23 cellular contexts compared by ENCODE assay signal in genomic region chr1:160631983-160632625, GRCh38. TPM values are rescaled to one million over a fixed set of nuclear protein-coding genes. Genes with fewer than 3 reads are reported as not detected.
DNase-seq lines count a peak whose midpoint lies in the region; ATAC-seq, FAIRE-seq and TF ChIP-seq lines count a peak whose summit lies in the region.
"Had no signal": no experiment of that assay in that cellular context is flagged by ENCODE, and none has a peak within 500 bp of the region (broad histone marks: within the 10 kb centered on the region; RNA-seq: fewer than 3 reads in every experiment).

No MANE protein-coding gene starts in this region.

- no peak for FAIRE-seq in GM12878 (lab: Jason Lieb, UNC)

- no peak overlapping the region for H3K4me2 ChIP-seq in GM12878 (ENCODE audit: control insufficient read depth, insufficient read depth)

- H3K27ac Mint-ChIP-seq in T-helper 1 cell treated with Interleukin-12 subunit alpha and Interleukin-12 subunit beta and Interleukin-4 antibody, amounts not matched to agents 30 μg/mL and 1 μg/mL, for 36 hours = peak overlapping the region; percentile 99
- peak overlapping the region; percentile 97 for H3K27ac Mint-ChIP-seq in CD4-positive, alpha-beta T cell

- in situ Hi-C loops in GM12878 (cut with MboI) = no loop called here

- peak overlapping the region; percentile 64 for H3K27ac ChIP-seq in CD4-positive, alpha-beta T cell (ENCODE audit: low read depth, low read length)
- H3K27ac ChIP-seq in Peyer's patch (peak overlapping the region in 3 of 4 donors; percentile 15 to 31 (median 22)), GM12878 (ENCODE audit: control insufficient read depth, insufficient read depth) (no peak overlapping the region)
- H3K27ac ChIP-seq: 22Rv1, dorsolateral prefrontal cortex, HL-60, neutrophil, tibial nerve had no signal

- intact Hi-C loops in CD4-positive, alpha-beta T cell (cut with DNase I, micrococcal nuclease) = no loop called here
- intact Hi-C loops in GM12878 (cut with micrococcal nuclease; ENCODE audit: unreplicated experiment) = no loop called here

- H3K27me3 Mint-ChIP-seq in T-helper 1 cell treated with Interleukin-12 subunit alpha and Interleukin-12 subunit beta and Interleukin-4 antibody, amounts not matched to agents 30 μg/mL and 1 μg/mL, for 36 hours (ENCODE audit: low read depth) = no peaks in the 10 kb centered on the region
- H3K27me3 Mint-ChIP-seq in CD4-positive, alpha-beta T cell = no peaks in the 10 kb centered on the region

- DNase-seq in T-helper 1 cell (no peak), Peyer's patch (no peak), GM12878 (ENCODE audit: low read depth, low spot score) (no peak), 8988T (no peak), amniotic stem cell (lab: John Stamatoyannopoulos, UW) (no peak), foreskin melanocyte (no peak)
- no peak for DNase-seq in CD4-positive, alpha-beta T cell
- DNase-seq: BE2C; DMS53; dorsolateral prefrontal cortex; erythroblast; NCI-H2029; NCI-H446 treated with DMSO at 0.1 percent for 48 hours; NK-92 treated with Interleukin-12 subunit alpha and Interleukin-12 subunit beta, amount 100 ng/mL, for 24 hours; retina had no signal

- TF ChIP-seq EP300 in GM12878 (IDR thresholded peaks at IDR 0.05; ENCODE audit: borderline replicate concordance in 1 of 2, control insufficient read depth in 1 of 2, low read depth in 2 of 2, low read length in 2 of 2) = no peak

- no TSS peak for BruUV-seq in GM12878 (replicated peaks; lab: Mats Ljungman, UMichigan)

- TF ChIP-seq CTCF in CD4-positive, alpha-beta T cell (IDR thresholded peaks at IDR 0.05) = no peak
- TF ChIP-seq CTCF in Peyer's patch (IDR thresholded peaks at IDR 0.05) = no peak
- TF ChIP-seq CTCF in GM12878 (IDR thresholded peaks at IDR 0.05 in 2 of 3, conservative IDR thresholded peaks at IDR 0.05 in 1 of 3; ENCODE audit: control insufficient read depth in 2 of 3, extremely low read depth in 1 of 3, insufficient read depth in 1 of 3, low read depth in 3 of 3, low read length in 3 of 3) = no peak

- WGBS in GM12878 (ENCODE audit: insufficient coverage, insufficient replicate concordance, low lambda C conversion rate, missing lambda C conversion rate) = 89% methylated on average over 6 of the region's 6 CpGs

- ATAC-seq in CD4-positive, alpha-beta T cell (ENCODE audit: poor library complexity) = no peak
- no peak for ATAC-seq in GM12878
- ATAC-seq: SK-N-SH treated with all-trans-retinoic acid at 6 μM for 48 hours had no signal

- POLR2A ChIA-PET in CD4-positive, alpha-beta T cell (lab: Charles Lee) = interaction anchor here (1.1 to 2.6 kb wide), 6 partner anchors 10 to 43 kb away, joined by 3 to 14 read pairs (median 6); partner anchors contain the start of gene SLAMF1
- POLR2A ChIA-PET in GM12878 (lab: Charles Lee) = interaction anchor here (0.8 to 5.9 kb wide), 5 partner anchors 11 to 40 kb away, joined by 3 to 42 read pairs (median 3); partner anchors contain the start of gene SLAMF1

- H3K9me3 ChIP-seq in CD4-positive, alpha-beta T cell (ENCODE audit: control insufficient read depth, low read length) = no peaks in the 10 kb centered on the region
- no peaks in the 10 kb centered on the region for H3K9me3 ChIP-seq in Peyer's patch
- no peaks in the 10 kb centered on the region for H3K9me3 ChIP-seq in GM12878 (replicated peaks; ENCODE audit: control insufficient read depth, insufficient read depth, low read length)
- H3K9me3 ChIP-seq: BE2C, HAP-1, neutrophil, tibial nerve had no signal

- H2AFZ ChIP-seq in GM12878 (ENCODE audit: control insufficient read depth, low read depth, low read length) = no peak overlapping the region

- no peaks in the 10 kb centered on the region for H3K27me3 ChIP-seq in CD4-positive, alpha-beta T cell (ENCODE audit: control insufficient read depth, insufficient read depth, low read length)
- H3K27me3 ChIP-seq in Peyer's patch = no peaks in the 10 kb centered on the region
- no peaks in the 10 kb centered on the region for H3K27me3 ChIP-seq in GM12878 (replicated peaks in 1 of 2; ENCODE audit: control insufficient read depth in 2 of 2, insufficient read depth in 2 of 2, low read length in 1 of 2)
- H3K27me3 ChIP-seq: BE2C, neutrophil, tibial nerve had no signal

- no peak for TF ChIP-seq POLR2A in Peyer's patch (IDR thresholded peaks at IDR 0.05)
- peak; percentile 62; the same call in 1 of the 2 replicates for TF ChIP-seq POLR2A in GM12878 (IDR thresholded peaks at IDR 0.05; ENCODE audit: low read depth, low read length)

- TF ChIP-seq RAD21 in GM12878 (IDR thresholded peaks at IDR 0.05; ENCODE audit: insufficient read depth, low read depth, low read length) = no peak

- peaks cover 85% of the 10 kb centered on the region for H3K4me1 Mint-ChIP-seq in T-helper 1 cell treated with Interleukin-12 subunit alpha and Interleukin-12 subunit beta and Interleukin-4 antibody, amounts not matched to agents 30 μg/mL and 1 μg/mL, for 36 hours (ENCODE audit: low read depth)
- H3K4me1 Mint-ChIP-seq in CD4-positive, alpha-beta T cell (ENCODE audit: low read depth) = peaks cover 97% of the 10 kb centered on the region

- H3K4me1 ChIP-seq in Peyer's patch = no peaks in the 10 kb centered on the region
- H3K4me1 ChIP-seq in GM12878 (ENCODE audit: control insufficient read depth, insufficient read depth, low read length) = peaks cover 54% of the 10 kb centered on the region
- H3K4me1 ChIP-seq: BE2C had no signal

- H3K4me3 ChIP-seq in Peyer's patch (no peak overlapping the region), GM12878 (no peak overlapping the region)
- H3K4me3 ChIP-seq: dorsolateral prefrontal cortex, HAP-1, tibial nerve had no signal

- no peak overlapping the region for H3K9ac ChIP-seq in GM12878 (ENCODE audit: control insufficient read depth, insufficient read depth, low read length)

- H3K36me3 ChIP-seq in Peyer's patch = no peaks in the 10 kb centered on the region
- H3K36me3 ChIP-seq in GM12878 (ENCODE audit: control insufficient read depth in 2 of 2, insufficient read depth in 2 of 2, low read length in 1 of 2) = peaks cover 27 to 45% of the 10 kb centered on the region in 2 experiments
- H3K36me3 ChIP-seq: BE2C, HAP-1, neutrophil, tibial nerve had no signal

- RAD21 ChIA-PET in GM12878 (lab: Charles Lee; ENCODE audit: unreplicated experiment) = interaction anchor here (0.7 to 15.7 kb wide), 6 partner anchors 8 to 43 kb away, joined by 3 to 194 read pairs (median 4); partner anchors contain the start of gene SLAMF1

- H4K20me1 ChIP-seq in GM12878 (ENCODE audit: control insufficient read depth, insufficient read depth) = no peaks in the 10 kb centered on the region

- CTCF ChIA-PET in CD4-positive, alpha-beta T cell (lab: Charles Lee) = interaction anchor here (1.0 to 2.2 kb wide), 3 partner anchors 13 to 43 kb away, joined by 4 to 9 read pairs (median 4); no protein-coding TSS in a partner anchor
- CTCF ChIA-PET in GM12878 (lab: Yijun Ruan, JAX) = interaction anchor here (0.7 to 1.4 kb wide), 5 partner anchors 8 to 43 kb away, joined by 3 to 9 read pairs (median 6); no protein-coding TSS in a partner anchor

- peaks cover 59% of the 10 kb centered on the region for H3K79me2 ChIP-seq in GM12878 (ENCODE audit: control insufficient read depth, insufficient read depth, low read length)

- peak overlapping the region; percentile 72 for H3K4me3 Mint-ChIP-seq in T-helper 1 cell treated with Interleukin-12 subunit alpha and Interleukin-12 subunit beta and Interleukin-4 antibody, amounts not matched to agents 30 μg/mL and 1 μg/mL, for 36 hours
- peak overlapping the region; percentile 17 for H3K4me3 Mint-ChIP-seq in CD4-positive, alpha-beta T cell

- SMC1A ChIA-PET in GM12878 (lab: Charles Lee; ENCODE audit: uncharacterized antibody, unreplicated experiment) = interaction anchor here (0.7 to 17.6 kb wide), 10 partner anchors 8 to 42 kb away, joined by 3 to 259 read pairs (median 4); partner anchors contain the start of gene SLAMF1

- H3K36me3 Mint-ChIP-seq in T-helper 1 cell treated with Interleukin-12 subunit alpha and Interleukin-12 subunit beta and Interleukin-4 antibody, amounts not matched to agents 30 μg/mL and 1 μg/mL, for 36 hours (ENCODE audit: low read depth) = peaks cover 80% of the 10 kb centered on the region
- H3K36me3 Mint-ChIP-seq in CD4-positive, alpha-beta T cell (ENCODE audit: low read depth) = peaks cover 91% of the 10 kb centered on the region

- H3K9me3 Mint-ChIP-seq in T-helper 1 cell treated with Interleukin-12 subunit alpha and Interleukin-12 subunit beta and Interleukin-4 antibody, amounts not matched to agents 30 μg/mL and 1 μg/mL, for 36 hours = no peaks in the 10 kb centered on the region
- no peaks in the 10 kb centered on the region for H3K9me3 Mint-ChIP-seq in CD4-positive, alpha-beta T cell

RNA-seq across cellular contexts. Expression of gene SLAMF1, which starts 14.7 kb away (rescaled TPM):
- 10 to 100 TPM; 39.4 to 39.8 TPM for total RNA-seq in CD4-positive, alpha-beta T cell
- total RNA-seq in Peyer's patch (1 to 10 TPM in 3 of 4 donors, not detected in 1; 2.5 to 9.1 (median 6.0) TPM), GM12878 (2014; rRNA removed) (121 and 136 TPM in 2 replicates), GM12878 (2014; rRNA removed; fragmentation: Illumina TruSeq; extraction: Trizol) (134 and 145 TPM in 2 replicates), GM12878 (2021) (125 and 140 TPM in 2 replicates)
- total RNA-seq in GM12878 (2013; cell fraction: nucleolus; rRNA removed) = 1,111 and 1,167 TPM in 2 replicates
- 41.2 TPM for polyA plus RNA-seq in GM12878 (2011; ENCODE audit: low read depth)
- polyA plus RNA-seq in GM12878 (2011; rRNA removed) (260 and 289 TPM in 2 replicates), GM12878 (2014; fragmentation: Illumina TruSeq; extraction: Trizol) (134 and 155 TPM in 2 replicates), GM12878 (2014; fragmentation: Nextera tagmentation; extraction: Ambion mirVana) (100 to 1,000 TPM; 128 to 145 TPM), GM12878 (2014; rRNA removed) (154 and 204 TPM in 2 replicates), GM12878 (2016; fragmentation: Nextera tagmentation; extraction: Ambion mirVana) (10 to 100 TPM; 87.3 to 89.7 TPM)
- polyA plus RNA-seq in GM12878 (2011; cell fraction: cytosol; rRNA removed) = 194 and 205 TPM in 2 replicates
- polyA plus RNA-seq in GM12878 (2011; cell fraction: nucleus; rRNA removed) = 385 and 567 TPM in 2 replicates
- polyA plus RNA-seq in GM12878 (2012) = 73.7 and 121 TPM in 2 replicates
- 378 and 409 TPM in 2 replicates for polyA minus RNA-seq in GM12878 (2011; rRNA and poly(A)+ RNA removed)
- polyA minus RNA-seq in GM12878 (2011; cell fraction: cytosol; rRNA and poly(A)+ RNA removed) = 105 and 108 TPM in 2 replicates
- polyA minus RNA-seq in GM12878 (2011; cell fraction: nucleus; rRNA and poly(A)+ RNA removed) = 309 and 389 TPM in 2 replicates

RNA-seq across cellular contexts. Expression of gene CD84, which starts 52.8 kb away (rescaled TPM):
- 10 to 100 TPM; 32.7 to 36.9 TPM for total RNA-seq in CD4-positive, alpha-beta T cell
- total RNA-seq in Peyer's patch (10 to 100 TPM in 1 of 4 donors, 1 to 10 TPM in 3; 2.7 to 24.8 (median 5.2) TPM), GM12878 (2014; rRNA removed) (12.3 and 15.2 TPM in 2 replicates), GM12878 (2014; rRNA removed; fragmentation: Illumina TruSeq; extraction: Trizol) (13.8 and 14.5 TPM in 2 replicates), GM12878 (2021) (10.4 and 14.2 TPM in 2 replicates)
- 245 and 258 TPM in 2 replicates for total RNA-seq in GM12878 (2013; cell fraction: nucleolus; rRNA removed)
- polyA plus RNA-seq in GM12878 (2011; ENCODE audit: low read depth) = 12.7 TPM
- polyA plus RNA-seq in GM12878 (2011; rRNA removed) (18.1 and 20.8 TPM in 2 replicates), GM12878 (2014; fragmentation: Illumina TruSeq; extraction: Trizol) (20.3 and 26.6 TPM in 2 replicates), GM12878 (2014; fragmentation: Nextera tagmentation; extraction: Ambion mirVana) (1 to 10 TPM; 3.4 to 6.8 TPM), GM12878 (2014; rRNA removed) (9.3 and 11.2 TPM in 2 replicates), GM12878 (2016; fragmentation: Nextera tagmentation; extraction: Ambion mirVana) (1 to 10 TPM; 7.5 to 7.9 TPM)
- polyA plus RNA-seq in GM12878 (2011; cell fraction: cytosol; rRNA removed) = 7.7 and 7.8 TPM in 2 replicates
- 20.4 and 23.3 TPM in 2 replicates for polyA plus RNA-seq in GM12878 (2011; cell fraction: nucleus; rRNA removed)
- polyA plus RNA-seq in GM12878 (2012) = 9.2 and 10.5 TPM in 2 replicates
- polyA minus RNA-seq in GM12878 (2011; rRNA and poly(A)+ RNA removed) = 21.3 and 24.2 TPM in 2 replicates
- 2.3 and 2.4 TPM in 2 replicates for polyA minus RNA-seq in GM12878 (2011; cell fraction: cytosol; rRNA and poly(A)+ RNA removed)
- polyA minus RNA-seq in GM12878 (2011; cell fraction: nucleus; rRNA and poly(A)+ RNA removed) = 16.3 and 17.8 TPM in 2 replicates
- total RNA-seq: RPMI7951 had no signal

Comparison
In these comparisons a context has a peak if more than half of its experiments do, and no peak if none do; other contexts are left out.
1. RNA of gene SLAMF1, which starts 14.7 kb away (total RNA-seq): 121 to 1,167 TPM in GM12878 and 39.4 to 39.8 TPM in CD4-positive, alpha-beta T cell; 2.5 to 9.1 TPM in Peyer's patch; every median in the first group is over 4 times any median in the second.